15 cellular contexts compared by ENCODE assay signal in the genomic region with DNA sequence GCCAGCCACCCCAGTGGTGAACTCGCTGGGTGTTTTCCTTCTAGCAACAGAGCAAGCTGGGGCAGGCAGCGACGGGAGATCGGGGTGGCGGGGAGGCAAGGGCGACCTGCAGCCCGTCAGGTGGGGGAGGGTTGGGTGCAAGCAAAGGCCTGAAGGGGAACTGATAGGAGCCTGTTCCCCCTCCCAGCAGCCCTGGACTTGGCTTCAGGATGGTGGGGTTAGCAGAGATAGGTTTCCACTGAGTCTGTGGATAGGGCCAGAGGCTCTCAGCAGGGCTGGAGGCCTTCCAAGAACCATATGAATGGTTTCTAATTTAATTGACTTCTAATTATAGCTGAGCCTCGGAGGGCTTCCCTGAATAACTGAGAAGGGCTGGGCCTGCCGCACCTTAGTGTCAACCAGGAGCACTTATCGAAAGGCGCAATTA. TPM values are rescaled to one million over a fixed set of nuclear protein-coding genes. Genes with fewer than 3 reads are reported as not detected.
DNase-seq lines count a peak whose midpoint lies in the region.
"Had no signal": no experiment of that assay in that cellular context is flagged by ENCODE, and none has a peak within 500 bp of the region (broad histone marks: within the 10 kb centered on the region; RNA-seq: fewer than 3 reads in every experiment).

No MANE protein-coding gene starts in this region.

- H3K18ac ChIP-seq in neuronal stem cell (ENCODE audit: low read length), result peak overlapping the region; percentile 40

- H3K27me3 ChIP-seq in esophagus (ENCODE audit: control insufficient read depth in 1 of 2, insufficient read depth in 2 of 2, low read length in 2 of 2), result no peaks in the 10 kb centered on the region
- peaks cover 0 to 26% (median 24%) of the 10 kb centered on the region in 3 experiments for H3K27me3 ChIP-seq in neuronal stem cell (ENCODE audit: control insufficient read depth in 3 of 3, insufficient read depth in 3 of 3, low read depth in 1 of 3, low read length in 3 of 3)
- H3K27me3 ChIP-seq: adrenal gland, neutrophil had no signal

- no peak overlapping the region for H3K14ac ChIP-seq in neuronal stem cell (ENCODE audit: low read length)

- no peak overlapping the region for H3K4ac ChIP-seq in neuronal stem cell (ENCODE audit: low read length)

- no peak overlapping the region for H2BK12ac ChIP-seq in neuronal stem cell (ENCODE audit: low read length)

- H2AFZ ChIP-seq in neuronal stem cell (ENCODE audit: low read length), result no peak overlapping the region

- H2AK5ac ChIP-seq in neuronal stem cell (ENCODE audit: low read depth, low read length), result no peak overlapping the region

- H3K27ac ChIP-seq in esophagus (ENCODE audit: low read depth in 2 of 2, low read length in 1 of 2) (peak overlapping the region; percentile 83 to 89), neuronal stem cell (replicated peaks; ENCODE audit: low read length) (no peak overlapping the region)
- H3K27ac ChIP-seq: adrenal gland, lower lobe of right lung, neutrophil had no signal

- no peak overlapping the region for H4K91ac ChIP-seq in neuronal stem cell (ENCODE audit: low read depth, low read length, poor library complexity)

- H3K23ac ChIP-seq in neuronal stem cell (ENCODE audit: low read depth, low read length, poor library complexity), result no peak overlapping the region

- no peak overlapping the region for H3K9ac ChIP-seq in neuronal stem cell (ENCODE audit: low read depth, low read length, poor library complexity)

- DNase-seq in NCI-H1436 (lab: John Stamatoyannopoulos, UW), result peak; percentile 55
- DNase-seq in NCI-H1436 treated with DMSO at 0.1 percent for 48 hours (lab: John Stamatoyannopoulos, UW), result no peak
- peak; percentile 95 for DNase-seq in NCI-H69 (lab: John Stamatoyannopoulos, UW)
- DNase-seq in neuronal stem cell (ENCODE audit: low spot score), result no peak
- DNase-seq in stimulated activated CD4-positive, alpha-beta T cell treated with anti-CD3 and anti-CD28 coated beads, Interleukin-2, amount 100 ng/mL, for 24 hours, result no peak
- DNase-seq in iPS-NIHi7 (ENCODE audit: extremely low spot score), result no peak
- DNase-seq in activated effector memory CD4-positive, alpha-beta T cell treated with anti-CD3 and anti-CD28 coated beads, Interleukin-2, amount 50 U/mL, for 16 hours, result no peak
- DNase-seq: activated CD4-positive, alpha-beta T cell treated with anti-CD3 and anti-CD28 coated beads, Interleukin-2, amount 10 ng/mL, durations not matched to agents 7 days and 5 days; adrenal gland; CD8-positive, alpha-beta T cell; lower lobe of right lung; NCI-H2029 treated with DMSO at 0.1 percent for 48 hours had no signal

- H2BK120ac ChIP-seq in neuronal stem cell (ENCODE audit: low read depth, low read length), result no peak overlapping the region

- no peak overlapping the region for H4K8ac ChIP-seq in neuronal stem cell (ENCODE audit: low read depth, low read length)

- H2BK15ac ChIP-seq in neuronal stem cell (ENCODE audit: low read length), result no peak overlapping the region

- no peaks in the 10 kb centered on the region for H3K36me3 ChIP-seq in esophagus (ENCODE audit: control insufficient read depth in 2 of 2, insufficient read depth in 2 of 2, low read length in 1 of 2)
- H3K36me3 ChIP-seq in neuronal stem cell (replicated peaks in 1 of 2; ENCODE audit: control insufficient read depth in 2 of 2, insufficient read depth in 2 of 2, low read length in 2 of 2), result no peaks in the 10 kb centered on the region
- H3K36me3 ChIP-seq: adrenal gland, lower lobe of right lung, neutrophil had no signal

- no peaks in the 10 kb centered on the region for H3K79me1 ChIP-seq in neuronal stem cell (ENCODE audit: low read depth, low read length)

- H3K9me3 ChIP-seq in esophagus (ENCODE audit: control insufficient read depth in 2 of 2, insufficient read depth in 1 of 2, low read depth in 1 of 2, low read length in 1 of 2) (no peaks in the 10 kb centered on the region), neuronal stem cell (replicated peaks in 1 of 2; ENCODE audit: control insufficient read depth in 2 of 2, insufficient read depth in 1 of 2, low read depth in 1 of 2, low read length in 2 of 2) (peaks cover 0 to 2% of the 10 kb centered on the region in 2 donors)
- H3K9me3 ChIP-seq: adrenal gland, lower lobe of right lung, neutrophil had no signal

- WGBS in esophagus, 2 donors, result 46 to 48% methylated on average over 11 of the region's 11 CpGs
- WGBS in neuronal stem cell (ENCODE audit: extremely low coverage in 2 of 2, insufficient read length in 2 of 2, insufficient replicate concordance in 1 of 2), 2 donors, result no CpG with 5 or more reads among the region's 11 CpGs

- peaks cover 3 to 13% of the 10 kb centered on the region in 2 donors for H3K4me1 ChIP-seq in esophagus (ENCODE audit: control insufficient read depth in 2 of 2, insufficient read depth in 2 of 2, low read length in 1 of 2)
- H3K4me1 ChIP-seq in neuronal stem cell (ENCODE audit: control insufficient read depth in 2 of 2, insufficient read depth in 1 of 2, low read depth in 1 of 2, low read length in 2 of 2), result peaks cover 7 to 22% of the 10 kb centered on the region in 2 donors
- H3K4me1 ChIP-seq: adrenal gland, lower lobe of right lung had no signal

- H3K4me3 ChIP-seq in esophagus (ENCODE audit: low read depth in 1 of 2, low read length in 2 of 2) (no peak overlapping the region), neuronal stem cell (ENCODE audit: low read length in 2 of 2) (no peak overlapping the region)
- H3K4me3 ChIP-seq: adrenal gland, lower lobe of right lung, skin epidermis had no signal

- H2BK5ac ChIP-seq in neuronal stem cell (ENCODE audit: low read length), result no peak overlapping the region

- H3K4me2 ChIP-seq in neuronal stem cell (ENCODE audit: insufficient read depth, low read length, poor library complexity, severe bottlenecking), result no peak overlapping the region

RNA-seq across cellular contexts. Expression of a gene that starts 55.3 kb away (rescaled TPM):
- polyA plus RNA-seq in esophagus, result 1 to 10 TPM; 1.3 to 2.3 TPM
- polyA plus RNA-seq in neuronal stem cell (2013, experiment 1 of 2), result not detected
- polyA plus RNA-seq in neuronal stem cell (2013, experiment 2 of 2), result not detected
- polyA plus RNA-seq: adrenal gland had no signal

Comparison
In these comparisons a context has a peak if more than half of its experiments do, and no peak if none do; other contexts are left out.
1. DNase-seq: peak in NCI-H1436 (single experiment) and NCI-H69 (single experiment); none in NCI-H1436 treated with DMSO at 0.1 percent for 48 hours (single experiment), neuronal stem cell (single experiment), stimulated activated CD4-positive, alpha-beta T cell treated with anti-CD3 and anti-CD28 coated beads, Interleukin-2, amount 100 ng/mL, for 24 hours (0 of 2), iPS-NIHi7 (single experiment) and activated effector memory CD4-positive, alpha-beta T cell treated with anti-CD3 and anti-CD28 coated beads, Interleukin-2, amount 50 U/mL, for 16 hours (single experiment).